18 cellular contexts compared by ENCODE assay signal in the genomic region with DNA sequence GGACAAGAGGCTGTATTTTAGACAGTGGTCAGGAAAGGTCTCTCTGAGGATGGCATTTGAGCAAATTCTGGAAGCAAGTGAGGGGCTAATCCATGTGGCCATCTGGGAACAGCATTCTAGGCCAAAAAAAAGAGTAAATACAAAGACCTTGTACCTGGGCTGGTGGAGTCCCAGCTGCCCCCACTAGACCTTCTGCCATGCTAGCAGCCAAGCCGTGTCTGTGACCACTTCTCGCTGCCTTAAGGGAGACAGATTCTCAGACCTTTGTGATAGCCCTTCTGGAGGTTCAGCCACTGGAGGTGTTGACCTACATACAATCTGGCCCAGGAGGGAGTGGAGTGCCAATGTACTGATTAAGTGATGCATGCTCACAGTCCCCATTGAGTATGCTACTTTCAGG.
DNase-seq lines count a peak whose midpoint lies in the region; ATAC-seq and TF ChIP-seq lines count a peak whose summit lies in the region.
"Had no signal": no experiment of that assay in that cellular context is flagged by ENCODE, and none has a peak within 500 bp of the region (broad histone marks: within the 10 kb centered on the region; RNA-seq: fewer than 3 reads in every experiment).

No MANE protein-coding gene starts in this region.

- H3K9me3 ChIP-seq in T-helper 17 cell (ENCODE audit: control insufficient read depth, low read length, poor library complexity, severe bottlenecking) (no peaks in the 10 kb centered on the region), upper lobe of right lung (no peaks in the 10 kb centered on the region)

- no peak for ATAC-seq in T-helper 17 cell
- no peak for ATAC-seq in activated naive CD8-positive, alpha-beta T cell treated with anti-CD3 and anti-CD28 coated beads, Interleukin-2, amount 50 U/mL, for 24 hours
- no peak for ATAC-seq in stimulated activated effector memory CD8-positive, alpha-beta T cell treated with anti-CD3 and anti-CD28 coated beads, Interleukin-12 subunit alpha, Interleukin-12 subunit beta, amount 100 ng/mL, for 72 hours
- ATAC-seq in upper lobe of right lung, result no peak
- ATAC-seq: PC-3 had no signal

- peaks cover 45% of the 10 kb centered on the region for H3K36me3 Mint-ChIP-seq in activated naive CD4-positive, alpha-beta T cell treated with anti-CD3 and anti-CD28 coated beads for 36 hours (ENCODE audit: low read depth)
- peaks cover 10% of the 10 kb centered on the region for H3K36me3 Mint-ChIP-seq in activated naive CD4-positive, alpha-beta T cell treated with anti-CD3 and anti-CD28 coated beads, Interleukin-2, amount 10 ng/mL, durations not matched to agents 7 days and 5 days
- H3K36me3 Mint-ChIP-seq in T-helper 17 cell (ENCODE audit: low read depth), result peaks cover 2% of the 10 kb centered on the region
- peaks cover 82% of the 10 kb centered on the region for H3K36me3 Mint-ChIP-seq in activated naive CD8-positive, alpha-beta T cell treated with anti-CD3 and anti-CD28 coated beads, Interleukin-2, amount 50 U/mL, for 24 hours (ENCODE audit: low read depth)
- no peaks in the 10 kb centered on the region for H3K36me3 Mint-ChIP-seq in stimulated activated effector memory CD8-positive, alpha-beta T cell treated with anti-CD3 and anti-CD28 coated beads, Interleukin-12 subunit alpha, Interleukin-12 subunit beta, amount 100 ng/mL, for 72 hours

- intact Hi-C loops in activated naive CD4-positive, alpha-beta T cell treated with anti-CD3 and anti-CD28 coated beads for 36 hours (cut with micrococcal nuclease), result loop anchor here (5.0 kb wide), 1 partner anchor 120 kb away; no protein-coding TSS in a partner anchor
- intact Hi-C loops in upper lobe of right lung (cut with DNase I), result no loop called here

- no peak for DNase-seq in activated naive CD4-positive, alpha-beta T cell treated with anti-CD3 and anti-CD28 coated beads for 36 hours
- DNase-seq in activated naive CD4-positive, alpha-beta T cell treated with anti-CD3 and anti-CD28 coated beads, Interleukin-2, amount 10 ng/mL, durations not matched to agents 7 days and 5 days, result no peak
- no peak for DNase-seq in T-helper 17 cell
- DNase-seq in activated naive CD8-positive, alpha-beta T cell treated with anti-CD3 and anti-CD28 coated beads, Interleukin-2, amount 50 U/mL, for 24 hours, result no peak
- no peak for DNase-seq in stimulated activated effector memory CD8-positive, alpha-beta T cell treated with anti-CD3 and anti-CD28 coated beads, Interleukin-12 subunit alpha, Interleukin-12 subunit beta, amount 100 ng/mL, for 72 hours (ENCODE audit: low spot score in 2 of 2)
- no peak for DNase-seq in upper lobe of right lung
- DNase-seq in iPS-NIHi7 (ENCODE audit: extremely low spot score), result no peak
- DNase-seq: CD8-positive, alpha-beta memory T cell; GF-D8; GM23248; IMR-90; Kasumi-1; NCI-H1105 treated with DMSO at 0.1 percent for 48 hours; NCI-H187; NCI-H446 treated with DMSO at 0.1 percent for 48 hours; NCI-H748 treated with DMSO at 0.1 percent for 48 hours; PC-3 had no signal

- H3K4me3 Mint-ChIP-seq in activated naive CD4-positive, alpha-beta T cell treated with anti-CD3 and anti-CD28 coated beads for 36 hours, result no peak overlapping the region
- no peak overlapping the region for H3K4me3 Mint-ChIP-seq in activated naive CD4-positive, alpha-beta T cell treated with anti-CD3 and anti-CD28 coated beads, Interleukin-2, amount 10 ng/mL, durations not matched to agents 7 days and 5 days
- no peak overlapping the region for H3K4me3 Mint-ChIP-seq in T-helper 17 cell
- H3K4me3 Mint-ChIP-seq in activated naive CD8-positive, alpha-beta T cell treated with anti-CD3 and anti-CD28 coated beads, Interleukin-2, amount 50 U/mL, for 24 hours, result no peak overlapping the region
- H3K4me3 Mint-ChIP-seq in stimulated activated effector memory CD8-positive, alpha-beta T cell treated with anti-CD3 and anti-CD28 coated beads, Interleukin-12 subunit alpha, Interleukin-12 subunit beta, amount 100 ng/mL, for 72 hours, result no peak overlapping the region
- H3K4me3 Mint-ChIP-seq: B cell; CD8-positive, alpha-beta memory T cell had no signal

- TF ChIP-seq CTCF in upper lobe of right lung (IDR thresholded peaks at IDR 0.05), result no peak

- H3K27me3 Mint-ChIP-seq in activated naive CD4-positive, alpha-beta T cell treated with anti-CD3 and anti-CD28 coated beads for 36 hours (ENCODE audit: low read depth), result no peaks in the 10 kb centered on the region
- H3K27me3 Mint-ChIP-seq in activated naive CD4-positive, alpha-beta T cell treated with anti-CD3 and anti-CD28 coated beads, Interleukin-2, amount 10 ng/mL, durations not matched to agents 7 days and 5 days, result no peaks in the 10 kb centered on the region
- H3K27me3 Mint-ChIP-seq in T-helper 17 cell, result no peaks in the 10 kb centered on the region
- no peaks in the 10 kb centered on the region for H3K27me3 Mint-ChIP-seq in activated naive CD8-positive, alpha-beta T cell treated with anti-CD3 and anti-CD28 coated beads, Interleukin-2, amount 50 U/mL, for 24 hours
- H3K27me3 Mint-ChIP-seq: B cell had no signal

- peaks cover 8% of the 10 kb centered on the region for H3K9me3 Mint-ChIP-seq in activated naive CD4-positive, alpha-beta T cell treated with anti-CD3 and anti-CD28 coated beads for 36 hours
- peaks cover 2% of the 10 kb centered on the region for H3K9me3 Mint-ChIP-seq in activated naive CD4-positive, alpha-beta T cell treated with anti-CD3 and anti-CD28 coated beads, Interleukin-2, amount 10 ng/mL, durations not matched to agents 7 days and 5 days
- no peaks in the 10 kb centered on the region for H3K9me3 Mint-ChIP-seq in activated naive CD8-positive, alpha-beta T cell treated with anti-CD3 and anti-CD28 coated beads, Interleukin-2, amount 50 U/mL, for 24 hours
- peaks cover 6% of the 10 kb centered on the region for H3K9me3 Mint-ChIP-seq in stimulated activated effector memory CD8-positive, alpha-beta T cell treated with anti-CD3 and anti-CD28 coated beads, Interleukin-12 subunit alpha, Interleukin-12 subunit beta, amount 100 ng/mL, for 72 hours

- peaks cover 3% of the 10 kb centered on the region for H3K4me1 ChIP-seq in upper lobe of right lung

- H3K27ac Mint-ChIP-seq in activated naive CD4-positive, alpha-beta T cell treated with anti-CD3 and anti-CD28 coated beads for 36 hours, result peak overlapping the region; percentile 100
- no peak overlapping the region for H3K27ac Mint-ChIP-seq in activated naive CD4-positive, alpha-beta T cell treated with anti-CD3 and anti-CD28 coated beads, Interleukin-2, amount 10 ng/mL, durations not matched to agents 7 days and 5 days
- peak overlapping the region; percentile 98 for H3K27ac Mint-ChIP-seq in T-helper 17 cell
- H3K27ac Mint-ChIP-seq in activated naive CD8-positive, alpha-beta T cell treated with anti-CD3 and anti-CD28 coated beads, Interleukin-2, amount 50 U/mL, for 24 hours, result peak overlapping the region; percentile 99
- peak overlapping the region; percentile 98 for H3K27ac Mint-ChIP-seq in stimulated activated effector memory CD8-positive, alpha-beta T cell treated with anti-CD3 and anti-CD28 coated beads, Interleukin-12 subunit alpha, Interleukin-12 subunit beta, amount 100 ng/mL, for 72 hours
- H3K27ac Mint-ChIP-seq: B cell had no signal

- peaks cover 64% of the 10 kb centered on the region for H3K4me1 Mint-ChIP-seq in activated naive CD4-positive, alpha-beta T cell treated with anti-CD3 and anti-CD28 coated beads for 36 hours (ENCODE audit: low read depth)
- H3K4me1 Mint-ChIP-seq in activated naive CD4-positive, alpha-beta T cell treated with anti-CD3 and anti-CD28 coated beads, Interleukin-2, amount 10 ng/mL, durations not matched to agents 7 days and 5 days, result peaks cover 47% of the 10 kb centered on the region
- peaks cover 25% of the 10 kb centered on the region for H3K4me1 Mint-ChIP-seq in T-helper 17 cell
- peaks cover 69% of the 10 kb centered on the region for H3K4me1 Mint-ChIP-seq in activated naive CD8-positive, alpha-beta T cell treated with anti-CD3 and anti-CD28 coated beads, Interleukin-2, amount 50 U/mL, for 24 hours
- H3K4me1 Mint-ChIP-seq in stimulated activated effector memory CD8-positive, alpha-beta T cell treated with anti-CD3 and anti-CD28 coated beads, Interleukin-12 subunit alpha, Interleukin-12 subunit beta, amount 100 ng/mL, for 72 hours, result peaks cover 39% of the 10 kb centered on the region

- no peak overlapping the region for H3K27ac ChIP-seq in upper lobe of right lung
- H3K27ac ChIP-seq: GM23248 had no signal

- H3K4me3 ChIP-seq in upper lobe of right lung, result no peak overlapping the region
- H3K4me3 ChIP-seq: GM23248 had no signal

- no peaks in the 10 kb centered on the region for H3K36me3 ChIP-seq in upper lobe of right lung

- CTCF ChIA-PET in activated naive CD4-positive, alpha-beta T cell treated with anti-CD3 and anti-CD28 coated beads for 36 hours (lab: Charles Lee), result interaction anchor here (1.0 kb wide), 1 partner anchor 125 kb away, joined by 3 read pairs; no protein-coding TSS in a partner anchor
- CTCF ChIA-PET in activated naive CD4-positive, alpha-beta T cell treated with anti-CD3 and anti-CD28 coated beads, Interleukin-2, amount 10 ng/mL, durations not matched to agents 7 days and 5 days (lab: Charles Lee), result no interaction called here

- no peaks in the 10 kb centered on the region for H3K27me3 ChIP-seq in upper lobe of right lung
